Comparison of ENCODE assay signal across 30 cellular contexts in genomic region chr6:155894262-155894661, GRCh38.
"Had no signal": no experiment of that assay in that cellular context is flagged by ENCODE, and none has a peak within 500 bp of the region (broad histone marks: within the 10 kb centered on the region; RNA-seq: fewer than 3 reads in every experiment).

No MANE protein-coding gene starts in this region.

- H3K36me3 ChIP-seq: adrenal gland, breast epithelium, WERI-Rb-1 had no signal

- H3K4me3 ChIP-seq: adrenal gland, body of pancreas, breast epithelium, PC-9 had no signal

- H3K27me3 ChIP-seq: adrenal gland, body of pancreas, breast epithelium had no signal

- FAIRE-seq: astrocyte had no signal

- H3K27ac ChIP-seq: adrenal gland, body of pancreas, breast epithelium, PC-9, WERI-Rb-1 had no signal

- ATAC-seq: activated CD4-positive, alpha-beta T cell treated with anti-CD3 and anti-CD28 coated beads for 36 hours; activated CD8-positive, alpha-beta T cell treated with anti-CD3 and anti-CD28 coated beads, Interleukin-2, amount 10 ng/mL, durations not matched to agents 7 days and 5 days; activated naive CD4-positive, alpha-beta T cell treated with anti-CD3 and anti-CD28 coated beads, Interleukin-2, amount 50 U/mL, for 72 hours; body of pancreas had no signal

- DNase-seq: activated CD4-positive, alpha-beta T cell treated with anti-CD3 and anti-CD28 coated beads, Interleukin-2, amount 10 ng/mL, durations not matched to agents 7 days and 5 days; activated CD4-positive, alpha-beta T cell treated with anti-CD3 and anti-CD28 coated beads, Interleukin-2, amount 50 U/mL, for 48 hours; activated CD8-positive, alpha-beta T cell treated with anti-CD3 and anti-CD28 coated beads, Interleukin-2, amount 10 ng/mL, durations not matched to agents 7 days and 5 days; activated gamma-delta T cell; activated naive CD4-positive, alpha-beta T cell treated with Interleukin-2 at 50 U/mL for 16 hours; activated T-cell treated with anti-CD3 and anti-CD28 coated beads, Interleukin-2, amount 50 U/mL, for 24 hours; adrenal gland; body of pancreas; caudate nucleus; cerebellar nuclear complex; MM.1S; MV-4-11; NCI-H1092; NCI-H187; NCI-H2029 treated with DMSO at 0.1 percent for 48 hours; NCI-H2107; NCI-H2171; NCI-H510A; NCI-H526; NCI-H748 treated with DMSO at 0.1 percent for 48 hours; PC-9; Right ventricle myocardium superior; SW 1271; T-helper 1 cell; T-helper 9 cell; WERI-Rb-1 had no signal

- H3K4me1 ChIP-seq: adrenal gland, body of pancreas, breast epithelium had no signal

- H3K9me3 ChIP-seq: adrenal gland, body of pancreas, breast epithelium had no signal
